In genomic region chr15:65937046-65937445, GRCh38 we compare ENCODE assay signal across 15 cellular contexts.
DNase-seq lines count a peak whose midpoint lies in the region; ATAC-seq and TF ChIP-seq lines count a peak whose summit lies in the region.
"Had no signal": no experiment of that assay in that cellular context is flagged by ENCODE, and none has a peak within 500 bp of the region (broad histone marks: within the 10 kb centered on the region; RNA-seq: fewer than 3 reads in every experiment).

No MANE protein-coding gene starts in this region.

- ATAC-seq in Right ventricle myocardium inferior (peak; percentile 37), left cardiac atrium (no peak), GM19455 (IDR thresholded peaks at IDR 0.05; ENCODE audit: unreplicated experiment) (no peak), HG02970 (IDR thresholded peaks at IDR 0.05; ENCODE audit: low FRiP score, unreplicated experiment) (no peak)

- intact Hi-C loops in Right ventricle myocardium inferior (cut with DNase I) = no loop called here
- intact Hi-C loops in left cardiac atrium (cut with DNase I) = no loop called here
- intact Hi-C loops in thyroid gland (cut with DNase I) = no loop called here

- 94 to 97% methylated on average over 2 of the region's 2 CpGs for WGBS in thyroid gland, 2 donors

- no peak for TF ChIP-seq CTCF in thyroid gland (IDR thresholded peaks at IDR 0.05)

- no peaks in the 10 kb centered on the region for H3K36me3 ChIP-seq in thyroid gland
- H3K36me3 ChIP-seq: BE2C, SJCRH30 had no signal

- no peak for TF ChIP-seq POLR2A in thyroid gland (IDR thresholded peaks at IDR 0.05)

- H3K4me1 ChIP-seq in thyroid gland = no peaks in the 10 kb centered on the region
- H3K4me1 ChIP-seq: SJCRH30 had no signal

- H3K27ac ChIP-seq in cingulate gyrus (ENCODE audit: low read depth, low read length) = peak overlapping the region; percentile 39
- no peak overlapping the region for H3K27ac ChIP-seq in thyroid gland
- H3K27ac ChIP-seq: SJCRH30 had no signal

- H3K27me3 ChIP-seq in thyroid gland = no peaks in the 10 kb centered on the region
- H3K27me3 ChIP-seq: BE2C, SJCRH30 had no signal

- DNase-seq in Right ventricle myocardium inferior (ENCODE audit: missing footprints) = no peak
- DNase-seq in left cardiac atrium = no peak
- DNase-seq in NCI-H1092 (lab: John Stamatoyannopoulos, UW) = peak; percentile 11
- DNase-seq in putamen (ENCODE audit: low spot score) = peak; percentile 9
- DNase-seq in thyroid gland = no peak
- DNase-seq: DND-41, GOT3, HCEC 1CT, KG1, NCI-H1105 treated with DMSO at 0.1 percent for 48 hours, SJCRH30 had no signal

- H3K9me3 ChIP-seq in thyroid gland = no peaks in the 10 kb centered on the region
- H3K9me3 ChIP-seq: BE2C, SJCRH30 had no signal

- H3K4me3 ChIP-seq in thyroid gland (replicated peaks in 1 of 3) = no peak overlapping the region
- H3K4me3 ChIP-seq: SJCRH30 had no signal

Comparison
In these comparisons a context has a peak if more than half of its experiments do, and no peak if none do; other contexts are left out.
1. DNase-seq: peak in NCI-H1092 (single experiment) and putamen (single experiment); none in Right ventricle myocardium inferior (single experiment), left cardiac atrium (single experiment) and thyroid gland (0 of 2).